ENCODE assay signal across 8 cellular contexts in the genomic region with DNA sequence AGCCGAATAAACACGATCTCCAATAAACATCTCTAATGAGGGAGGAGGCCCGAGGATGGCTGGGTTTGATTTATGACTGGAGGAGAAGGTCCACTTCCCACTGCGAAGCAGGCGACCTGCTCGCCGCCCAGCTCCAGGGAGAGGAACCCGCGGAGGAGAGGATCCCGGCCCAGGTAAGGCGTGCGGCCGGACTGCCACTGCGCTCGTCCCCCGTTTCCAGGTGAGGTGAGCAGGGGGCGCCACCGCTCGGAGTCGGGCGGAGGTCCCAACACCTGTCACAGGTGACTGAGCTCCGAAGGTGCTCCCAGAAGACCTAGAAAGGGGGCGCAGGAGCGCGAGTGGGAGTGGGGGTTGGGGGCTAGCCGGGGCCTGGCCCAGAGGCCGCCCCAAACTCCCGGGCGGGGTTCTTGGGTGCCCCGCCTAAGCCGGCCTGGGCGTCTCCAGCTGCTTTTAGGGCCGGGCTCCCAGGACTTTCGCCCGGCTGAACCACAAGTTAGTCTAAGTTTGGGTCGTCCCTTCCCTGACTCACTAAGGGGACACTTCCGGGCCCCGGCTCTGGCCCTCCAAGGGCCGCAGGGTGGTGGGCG. TPM values are rescaled to one million over a fixed set of nuclear protein-coding genes. Genes with fewer than 3 reads are reported as not detected.
DNase-seq lines count a peak whose midpoint lies in the region; ATAC-seq and TF ChIP-seq lines count a peak whose summit lies in the region.

No MANE protein-coding gene starts in this region.

- DNase-seq in left ventricle myocardium inferior (no peak), left ventricle myocardium superior (no peak), left kidney (ENCODE audit: low read depth, low spot score) (peak; percentile 46), type B pancreatic cell (ENCODE audit: extremely low spot score, unreplicated experiment) (no peak), AML-193 (lab: John Stamatoyannopoulos, UW) (no peak), cerebellum (ENCODE audit: low spot score) (no peak), iPS-NIHi7 (ENCODE audit: extremely low spot score) (no peak)
- no peak for DNase-seq in activated T-cell treated with anti-CD3 and anti-CD28 coated beads, Interleukin-2, amount 50 U/mL, for 72 hours

- TF ChIP-seq CTCF in left ventricle myocardium inferior (IDR thresholded peaks at IDR 0.05; ENCODE audit: borderline replicate concordance) (no peak), type B pancreatic cell (conservative IDR thresholded peaks at IDR 0.05) (no peak)

- ATAC-seq in left ventricle myocardium superior = no peak
- no peak for ATAC-seq in activated T-cell treated with anti-CD3 and anti-CD28 coated beads, Interleukin-2, amount 50 U/mL, for 72 hours (replicated peaks in 1 of 2)

- H3K27ac Mint-ChIP-seq in activated T-cell treated with anti-CD3 and anti-CD28 coated beads, Interleukin-2, amount 50 U/mL, for 72 hours = peak overlapping the region; percentile 77
- H3K27ac Mint-ChIP-seq in type B pancreatic cell = peak overlapping the region; percentile 80

- H3K36me3 ChIP-seq in left ventricle myocardium inferior = no peaks in the 10 kb centered on the region

- peak overlapping the region; percentile 56 for H3K4me3 ChIP-seq in left ventricle myocardium inferior

- peaks cover 76% of the 10 kb centered on the region for H3K4me1 ChIP-seq in left ventricle myocardium inferior

- H3K27me3 Mint-ChIP-seq in activated T-cell treated with anti-CD3 and anti-CD28 coated beads, Interleukin-2, amount 50 U/mL, for 72 hours (ENCODE audit: low read depth) = peaks cover 68% of the 10 kb centered on the region
- H3K27me3 Mint-ChIP-seq in type B pancreatic cell = peaks cover 87% of the 10 kb centered on the region

- H3K27me3 ChIP-seq in left ventricle myocardium inferior (ENCODE audit: low read depth) = peaks cover 100% of the 10 kb centered on the region

- intact Hi-C loops in left ventricle myocardium inferior (cut with micrococcal nuclease) = no loop called here
- intact Hi-C loops in left ventricle myocardium superior (cut with micrococcal nuclease) = no loop called here

- H3K27ac ChIP-seq in left ventricle myocardium inferior (replicated peaks) = no peak overlapping the region

- peaks cover 42% of the 10 kb centered on the region for H3K4me1 Mint-ChIP-seq in activated T-cell treated with anti-CD3 and anti-CD28 coated beads, Interleukin-2, amount 50 U/mL, for 72 hours (ENCODE audit: low read depth)
- H3K4me1 Mint-ChIP-seq in type B pancreatic cell (ENCODE audit: unreplicated experiment) = peaks cover 12% of the 10 kb centered on the region

- no peaks in the 10 kb centered on the region for H3K9me3 ChIP-seq in left ventricle myocardium inferior (replicated peaks)

- peaks cover 0 to 7% of the 10 kb centered on the region in 2 donors for H3K36me3 Mint-ChIP-seq in activated T-cell treated with anti-CD3 and anti-CD28 coated beads, Interleukin-2, amount 50 U/mL, for 72 hours (ENCODE audit: insufficient read depth in 2 of 2)
- no peaks in the 10 kb centered on the region for H3K36me3 Mint-ChIP-seq in type B pancreatic cell

- H3K9me3 Mint-ChIP-seq in activated T-cell treated with anti-CD3 and anti-CD28 coated beads, Interleukin-2, amount 50 U/mL, for 72 hours = no peaks in the 10 kb centered on the region
- no peaks in the 10 kb centered on the region for H3K9me3 Mint-ChIP-seq in type B pancreatic cell

- H3K4me3 Mint-ChIP-seq in activated T-cell treated with anti-CD3 and anti-CD28 coated beads, Interleukin-2, amount 50 U/mL, for 72 hours = peak overlapping the region; percentile 84 to 85
- peak overlapping the region; percentile 88 for H3K4me3 Mint-ChIP-seq in type B pancreatic cell

RNA-seq across cellular contexts. Expression of a gene that starts 5.4 kb away (rescaled TPM):
- total RNA-seq in left ventricle myocardium inferior = not detected
- total RNA-seq in left ventricle myocardium superior = not detected
- total RNA-seq in activated T-cell treated with anti-CD3 and anti-CD28 coated beads, Interleukin-2, amount 50 U/mL, for 72 hours = under 1 TPM; 0.46 to 0.76 TPM
- total RNA-seq in type B pancreatic cell (ENCODE audit: low replicate concordance) = 18.9 and 23.8 TPM in 2 replicates
- total RNA-seq in cerebellum = 165 TPM

Comparison
In these comparisons a context has a peak if more than half of its experiments do, and no peak if none do; other contexts are left out.
1. RNA of a gene that starts 5.4 kb away (total RNA-seq): 165 TPM in cerebellum (single experiment) and 18.9 to 23.8 TPM in type B pancreatic cell; 0.46 to 0.76 TPM in activated T-cell treated with anti-CD3 and anti-CD28 coated beads, Interleukin-2, amount 50 U/mL, for 72 hours, not detected in left ventricle myocardium superior (single experiment) and not detected in left ventricle myocardium inferior (single experiment); every median in the first group is over 10 times any median in the second.